19 cellular contexts compared by ENCODE assay signal in genomic region chr7:21276471-21277035, GRCh38.
"Had no signal": no experiment of that assay in that cellular context is flagged by ENCODE, and none has a peak within 500 bp of the region (broad histone marks: within the 10 kb centered on the region; RNA-seq: fewer than 3 reads in every experiment).

No MANE protein-coding gene starts in this region.

- H3K36me3 ChIP-seq: brain microvascular endothelial cell, spleen, tibial nerve had no signal

- H3K27me3 Mint-ChIP-seq: activated CD4-positive, alpha-beta memory T cell treated with anti-CD3 and anti-CD28 coated beads, Interleukin-2, amount 10 ng/mL, durations not matched to agents 7 days and 5 days; activated T-cell treated with anti-CD3 and anti-CD28 coated beads, Interleukin-2, amount 50 U/mL, for 24 hours; naive thymus-derived CD8-positive, alpha-beta T cell had no signal

- H3K9me3 ChIP-seq: spleen, tibial nerve had no signal

- H3K4me3 Mint-ChIP-seq: activated CD4-positive, alpha-beta memory T cell treated with anti-CD3 and anti-CD28 coated beads, Interleukin-2, amount 10 ng/mL, durations not matched to agents 7 days and 5 days; activated T-cell treated with anti-CD3 and anti-CD28 coated beads, Interleukin-2, amount 50 U/mL, for 24 hours; naive thymus-derived CD8-positive, alpha-beta T cell; T-helper 2 cell treated with Interferon-gamma antibody and Interleukin-4, amounts not matched to agents 5 μg/mL and 100 μg/mL, for 36 hours had no signal

- H3K4me1 ChIP-seq: spleen, tibial nerve had no signal

- H3K27me3 ChIP-seq: brain microvascular endothelial cell, spleen, tibial nerve had no signal

- ATAC-seq: left cardiac atrium; naive thymus-derived CD8-positive, alpha-beta T cell; right cardiac atrium had no signal

- H3K4me3 ChIP-seq: coronary artery, spleen, tibial nerve had no signal

- H3K27ac ChIP-seq: brain microvascular endothelial cell, coronary artery, epithelial cell of prostate, spleen, tibial nerve had no signal

- H3K27ac Mint-ChIP-seq: activated CD4-positive, alpha-beta memory T cell treated with anti-CD3 and anti-CD28 coated beads, Interleukin-2, amount 10 ng/mL, durations not matched to agents 7 days and 5 days; activated T-cell treated with anti-CD3 and anti-CD28 coated beads, Interleukin-2, amount 50 U/mL, for 24 hours; naive thymus-derived CD8-positive, alpha-beta T cell; T-helper 2 cell treated with Interferon-gamma antibody and Interleukin-4, amounts not matched to agents 5 μg/mL and 100 μg/mL, for 36 hours had no signal

- H3K36me3 Mint-ChIP-seq: naive thymus-derived CD8-positive, alpha-beta T cell had no signal

- DNase-seq: activated CD4-positive, alpha-beta memory T cell treated with anti-CD3 and anti-CD28 coated beads, Interleukin-2, amount 10 ng/mL, durations not matched to agents 7 days and 5 days; activated CD4-positive, alpha-beta T cell treated with anti-CD3 and anti-CD28 coated beads for 4 hours; activated CD8-positive, alpha-beta memory T cell treated with anti-CD3 and anti-CD28 coated beads, Interleukin-2, amount 50 U/mL, for 48 hours; activated gamma-delta T cell treated with Interleukin-2 at 50 U/mL for 16 hours; activated naive CD4-positive, alpha-beta T cell treated with anti-CD3 and anti-CD28 coated beads, Interleukin-2, amount 50 U/mL, for 16 hours; activated T-cell treated with anti-CD3 and anti-CD28 coated beads, Interleukin-2, amount 50 U/mL, for 24 hours; amniotic stem cell; brain microvascular endothelial cell; left cardiac atrium; midbrain; naive thymus-derived CD8-positive, alpha-beta T cell; right cardiac atrium; spleen; stimulated activated naive CD4-positive, alpha-beta T cell treated with Interleukin-2 at 50 U/mL for 16 hours; T-helper 1 cell had no signal

- H3K4me1 Mint-ChIP-seq: naive thymus-derived CD8-positive, alpha-beta T cell had no signal
